In the genomic region with DNA sequence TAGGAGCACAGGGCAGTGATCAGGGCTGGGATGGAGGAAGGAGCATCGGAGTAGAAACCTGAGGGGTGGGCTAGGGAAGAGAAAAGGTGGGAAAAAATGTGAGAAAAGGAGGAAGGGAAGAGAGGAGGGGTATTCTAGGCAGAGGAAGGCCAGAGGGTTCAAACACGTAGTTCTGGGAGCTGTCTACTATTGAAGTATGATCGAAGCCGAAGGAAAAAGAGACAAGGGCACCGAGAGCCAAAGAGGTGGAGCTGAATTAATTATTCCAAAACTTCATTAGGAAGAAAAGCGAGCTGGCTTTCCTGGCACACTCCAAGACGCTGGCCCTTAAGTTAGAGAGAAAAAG, we compare ENCODE assay signal across 2 cellular contexts.
TF ChIP-seq lines count a peak whose summit lies in the region.

No MANE protein-coding gene starts in this region.

TF ChIP-seq in SK-N-SH, 30 proteins besides CTCF, POLR2A, EP300 and RAD21 (continued from another document):
- TF ChIP-seq, protein P1, sequence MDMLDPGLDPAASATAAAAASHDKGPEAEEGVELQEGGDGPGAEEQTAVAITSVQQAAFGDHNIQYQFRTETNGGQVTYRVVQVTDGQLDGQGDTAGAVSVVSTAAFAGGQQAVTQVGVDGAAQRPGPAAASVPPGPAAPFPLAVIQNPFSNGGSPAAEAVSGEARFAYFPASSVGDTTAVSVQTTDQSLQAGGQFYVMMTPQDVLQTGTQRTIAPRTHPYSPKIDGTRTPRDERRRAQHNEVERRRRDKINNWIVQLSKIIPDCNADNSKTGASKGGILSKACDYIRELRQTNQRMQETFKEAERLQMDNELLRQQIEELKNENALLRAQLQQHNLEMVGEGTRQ (IDR thresholded peaks at IDR 0.05; ENCODE audit: borderline replicate concordance, low read depth, low read length): no peak
- TF ChIP-seq GATA2 (CRISPR knock-in tag; IDR thresholded peaks at IDR 0.05): no peak
- no peak for TF ChIP-seq RFX5 (IDR thresholded peaks at IDR 0.05; ENCODE audit: low read length)
- TF ChIP-seq TAF1 (IDR thresholded peaks at IDR 0.05; ENCODE audit: borderline replicate concordance, low read depth, low read length): no peak
- no peak for TF ChIP-seq YY1 (IDR thresholded peaks at IDR 0.05; ENCODE audit: low read depth)
- TF ChIP-seq NFIC (IDR thresholded peaks at IDR 0.05; ENCODE audit: borderline replicate concordance): no peak
- TF ChIP-seq, protein P2, sequence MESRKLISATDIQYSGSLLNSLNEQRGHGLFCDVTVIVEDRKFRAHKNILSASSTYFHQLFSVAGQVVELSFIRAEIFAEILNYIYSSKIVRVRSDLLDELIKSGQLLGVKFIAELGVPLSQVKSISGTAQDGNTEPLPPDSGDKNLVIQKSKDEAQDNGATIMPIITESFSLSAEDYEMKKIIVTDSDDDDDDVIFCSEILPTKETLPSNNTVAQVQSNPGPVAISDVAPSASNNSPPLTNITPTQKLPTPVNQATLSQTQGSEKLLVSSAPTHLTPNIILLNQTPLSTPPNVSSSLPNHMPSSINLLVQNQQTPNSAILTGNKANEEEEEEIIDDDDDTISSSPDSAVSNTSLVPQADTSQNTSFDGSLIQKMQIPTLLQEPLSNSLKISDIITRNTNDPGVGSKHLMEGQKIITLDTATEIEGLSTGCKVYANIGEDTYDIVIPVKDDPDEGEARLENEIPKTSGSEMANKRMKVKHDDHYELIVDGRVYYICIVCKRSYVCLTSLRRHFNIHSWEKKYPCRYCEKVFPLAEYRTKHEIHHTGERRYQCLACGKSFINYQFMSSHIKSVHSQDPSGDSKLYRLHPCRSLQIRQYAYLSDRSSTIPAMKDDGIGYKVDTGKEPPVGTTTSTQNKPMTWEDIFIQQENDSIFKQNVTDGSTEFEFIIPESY (IDR thresholded peaks at IDR 0.05; ENCODE audit: borderline replicate concordance, low read depth): no peak
- TF ChIP-seq CHD2 (IDR thresholded peaks at IDR 0.05; ENCODE audit: low read length, partially characterized antibody): no peak
- no peak for TF ChIP-seq TEAD4 (IDR thresholded peaks at IDR 0.05; ENCODE audit: borderline replicate concordance, insufficient read depth)

TF ChIP-seq in SK-N-SH treated with all-trans-retinoic acid at 6 μM for 48 hours, 23 proteins besides CTCF, POLR2A, EP300 and RAD21 (continued from another document):
- TF ChIP-seq GLIS3 (CRISPR knock-in tag; IDR thresholded peaks at IDR 0.05): no peak
- TF ChIP-seq ZC3H10 (CRISPR knock-in tag; IDR thresholded peaks at IDR 0.05): no peak
- no peak for TF ChIP-seq ZNF70 (CRISPR knock-in tag; IDR thresholded peaks at IDR 0.05)
- no peak for TF ChIP-seq TOX (CRISPR knock-in tag; IDR thresholded peaks at IDR 0.05; ENCODE audit: borderline replicate concordance)
- TF ChIP-seq BACH2 (CRISPR knock-in tag; IDR thresholded peaks at IDR 0.05; ENCODE audit: borderline replicate concordance): no peak
- no peak for TF ChIP-seq ISL1 (CRISPR knock-in tag; IDR thresholded peaks at IDR 0.05)
- TF ChIP-seq, protein P3, sequence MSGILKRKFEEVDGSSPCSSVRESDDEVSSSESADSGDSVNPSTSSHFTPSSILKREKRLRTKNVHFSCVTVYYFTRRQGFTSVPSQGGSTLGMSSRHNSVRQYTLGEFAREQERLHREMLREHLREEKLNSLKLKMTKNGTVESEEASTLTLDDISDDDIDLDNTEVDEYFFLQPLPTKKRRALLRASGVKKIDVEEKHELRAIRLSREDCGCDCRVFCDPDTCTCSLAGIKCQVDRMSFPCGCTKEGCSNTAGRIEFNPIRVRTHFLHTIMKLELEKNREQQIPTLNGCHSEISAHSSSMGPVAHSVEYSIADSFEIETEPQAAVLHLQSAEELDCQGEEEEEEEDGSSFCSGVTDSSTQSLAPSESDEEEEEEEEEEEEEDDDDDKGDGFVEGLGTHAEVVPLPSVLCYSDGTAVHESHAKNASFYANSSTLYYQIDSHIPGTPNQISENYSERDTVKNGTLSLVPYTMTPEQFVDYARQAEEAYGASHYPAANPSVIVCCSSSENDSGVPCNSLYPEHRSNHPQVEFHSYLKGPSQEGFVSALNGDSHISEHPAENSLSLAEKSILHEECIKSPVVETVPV (CRISPR knock-in tag; IDR thresholded peaks at IDR 0.05): no peak
- no peak for TF ChIP-seq ESRRG (CRISPR knock-in tag; IDR thresholded peaks at IDR 0.05)
- TF ChIP-seq, protein P4, sequence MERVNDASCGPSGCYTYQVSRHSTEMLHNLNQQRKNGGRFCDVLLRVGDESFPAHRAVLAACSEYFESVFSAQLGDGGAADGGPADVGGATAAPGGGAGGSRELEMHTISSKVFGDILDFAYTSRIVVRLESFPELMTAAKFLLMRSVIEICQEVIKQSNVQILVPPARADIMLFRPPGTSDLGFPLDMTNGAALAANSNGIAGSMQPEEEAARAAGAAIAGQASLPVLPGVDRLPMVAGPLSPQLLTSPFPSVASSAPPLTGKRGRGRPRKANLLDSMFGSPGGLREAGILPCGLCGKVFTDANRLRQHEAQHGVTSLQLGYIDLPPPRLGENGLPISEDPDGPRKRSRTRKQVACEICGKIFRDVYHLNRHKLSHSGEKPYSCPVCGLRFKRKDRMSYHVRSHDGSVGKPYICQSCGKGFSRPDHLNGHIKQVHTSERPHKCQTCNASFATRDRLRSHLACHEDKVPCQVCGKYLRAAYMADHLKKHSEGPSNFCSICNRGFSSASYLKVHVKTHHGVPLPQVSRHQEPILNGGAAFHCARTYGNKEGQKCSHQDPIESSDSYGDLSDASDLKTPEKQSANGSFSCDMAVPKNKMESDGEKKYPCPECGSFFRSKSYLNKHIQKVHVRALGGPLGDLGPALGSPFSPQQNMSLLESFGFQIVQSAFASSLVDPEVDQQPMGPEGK (CRISPR knock-in tag; IDR thresholded peaks at IDR 0.05; ENCODE audit: borderline replicate concordance): no peak
- TF ChIP-seq TCF4 (CRISPR knock-in tag; IDR thresholded peaks at IDR 0.05; ENCODE audit: borderline replicate concordance): no peak
- TF ChIP-seq ZNF565 (CRISPR knock-in tag; conservative IDR thresholded peaks at IDR 0.05; ENCODE audit: low read depth): no peak
